Comparison of ENCODE assay signal across 31 cellular contexts in genomic region chr7:24657980-24658379, GRCh38.
"Had no signal": no experiment of that assay in that cellular context is flagged by ENCODE, and none has a peak within 500 bp of the region (broad histone marks: within the 10 kb centered on the region; RNA-seq: fewer than 3 reads in every experiment).

No MANE protein-coding gene starts in this region.

- H3K4me1 ChIP-seq: body of pancreas, breast epithelium had no signal

- FAIRE-seq: astrocyte, TTC549 had no signal

- H3K9me3 ChIP-seq: adrenal gland, body of pancreas, breast epithelium had no signal

- DNase-seq: activated B cell treated with CpG ODN at 0.5 μM for 24 hours; activated CD4-positive, alpha-beta memory T cell treated with anti-CD3 and anti-CD28 coated beads for 36 hours; activated CD4-positive, alpha-beta T cell treated with anti-CD3 and anti-CD28 coated beads for 4 hours; activated CD4-positive, alpha-beta T cell treated with anti-CD3 and anti-CD28 coated beads, Interleukin-2, amount 10 ng/mL, durations not matched to agents 24 days and 14 days; activated CD4-positive, alpha-beta T cell treated with anti-CD3 and anti-CD28 coated beads, Interleukin-2, amount 50 U/mL, for 1 hour; activated CD4-positive, alpha-beta T cell treated with anti-CD3 and anti-CD28 coated beads, Interleukin-2, amount 50 U/mL, for 4 hours; activated CD4-positive, CD25-positive, alpha-beta regulatory T cell treated with anti-CD3 and anti-CD28 coated beads, Interleukin-2, amount 50 U/mL, for 72 hours; activated CD8-positive, alpha-beta memory T cell treated with anti-CD3 and anti-CD28 coated beads, Interleukin-2, amount 50 U/mL, for 4 hours; activated CD8-positive, alpha-beta T cell treated with anti-CD3 and anti-CD28 coated beads for 36 hours; activated effector memory CD4-positive, alpha-beta T cell treated with anti-CD3 and anti-CD28 coated beads, Interleukin-2, amount 50 U/mL, for 16 hours; activated gamma-delta T cell treated with Interleukin-2 at 50 U/mL for 16 hours; activated naive CD4-positive, alpha-beta T cell; activated naive CD4-positive, alpha-beta T cell treated with anti-CD3 and anti-CD28 coated beads for 36 hours; activated naive CD4-positive, alpha-beta T cell treated with anti-CD3 and anti-CD28 coated beads, Interleukin-2, amount 50 U/mL, for 16 hours; activated naive CD8-positive, alpha-beta T cell treated with anti-CD3 and anti-CD28 coated beads for 36 hours; activated T-cell treated with anti-CD3 and anti-CD28 coated beads for 4 hours; activated T-cell treated with anti-CD3 and anti-CD28 coated beads, Interleukin-2, amount 50 U/mL, for 1 hour; activated T-cell treated with anti-CD3 and anti-CD28 coated beads, Interleukin-2, amount 50 U/mL, for 4 hours; activated T-cell treated with anti-CD3 and anti-CD28 coated beads, Interleukin-2, amount 50 U/mL, for 72 hours; adrenal gland; amniotic stem cell; aorta; body of pancreas; brain microvascular endothelial cell; central memory CD4-positive, alpha-beta T cell; T-helper 2 cell; T-helper 9 cell had no signal

- H3K4me3 ChIP-seq: adrenal gland, body of pancreas, breast epithelium had no signal

- H3K36me3 ChIP-seq: adrenal gland, brain microvascular endothelial cell, breast epithelium had no signal

- H3K27ac ChIP-seq: adrenal gland, body of pancreas, brain microvascular endothelial cell, breast epithelium, VCaP had no signal

- H3K27me3 ChIP-seq: adrenal gland, body of pancreas, brain microvascular endothelial cell, breast epithelium had no signal
